Comparison of ENCODE assay signal across 20 cellular contexts in the genomic region with DNA sequence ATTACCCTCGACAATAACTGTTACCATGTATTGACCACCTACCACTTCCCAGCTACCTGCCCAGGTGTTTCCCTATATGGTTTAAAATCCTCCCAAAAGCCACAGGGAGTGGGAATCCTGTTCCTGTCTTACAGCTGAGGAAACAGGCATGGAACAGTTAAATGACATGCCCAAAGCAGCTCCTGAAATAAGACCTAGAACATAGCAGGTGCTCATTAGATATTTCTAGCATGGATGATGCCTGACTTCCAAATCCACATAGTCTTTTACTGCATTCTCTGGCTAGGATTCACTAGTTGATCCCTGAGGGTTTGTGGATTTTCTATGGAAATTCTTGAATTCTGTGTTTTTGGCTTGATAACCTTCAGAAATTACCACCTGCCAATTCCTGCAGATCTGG. TPM values are rescaled to one million over a fixed set of nuclear protein-coding genes. Genes with fewer than 3 reads are reported as not detected.
A peak's percentile ranks its signal among the peaks of the same experiment; 100 is the strongest.
DNase-seq lines count a peak whose midpoint lies in the region; ATAC-seq and TF ChIP-seq lines count a peak whose summit lies in the region.
"Had no signal": no experiment of that assay in that cellular context is flagged by ENCODE, and none has a peak within 500 bp of the region (broad histone marks: within the 10 kb centered on the region; RNA-seq: fewer than 3 reads in every experiment).

No MANE protein-coding gene starts in this region.

- DNase-seq in CD14-positive monocyte (ENCODE audit: low spot score) (no peak), HCT116 (ENCODE audit: low read depth, low spot score) (no peak), Ammon's horn (ENCODE audit: low spot score) (no peak), GM23338 (ENCODE audit: low spot score) (no peak), SW 1271 (lab: John Stamatoyannopoulos, UW) (no peak)
- no peak for DNase-seq in activated CD8-positive, alpha-beta T cell treated with anti-CD3 and anti-CD28 coated beads for 36 hours
- no peak for DNase-seq in naive thymus-derived CD4-positive, alpha-beta T cell
- DNase-seq: activated gamma-delta T cell treated with Interleukin-2 at 50 U/mL for 16 hours, cortex of kidney, NCI-H1694 treated with DMSO at 0.1 percent for 48 hours, NCI-H226, occipital lobe, uterus, WERI-Rb-1 had no signal

- no peak for TF ChIP-seq POLR2A in HCT116 (IDR thresholded peaks at IDR 0.05; ENCODE audit: borderline replicate concordance, extremely low read depth, insufficient read depth, insufficient read length)

- TF ChIP-seq RAD21 in HCT116 (IDR thresholded peaks at IDR 0.05; ENCODE audit: low read depth), result no peak

- H3K79me2 ChIP-seq in HCT116 (ENCODE audit: insufficient read depth, low read length) (peaks cover 10% of the 10 kb centered on the region; the same call in 1 of the 2 replicates), GM23338 (replicated peaks; ENCODE audit: insufficient read depth) (no peaks in the 10 kb centered on the region)

- H3F3A ChIP-seq in GM23338 (replicated peaks; ENCODE audit: low read depth), result no peaks in the 10 kb centered on the region

- H3K4me1 Mint-ChIP-seq in CD14-positive monocyte (peaks cover 83% of the 10 kb centered on the region), GM23338 (peaks cover 13% of the 10 kb centered on the region; the same call in 1 of the 3 replicates)
- H3K4me1 Mint-ChIP-seq in activated CD8-positive, alpha-beta T cell treated with anti-CD3 and anti-CD28 coated beads for 36 hours (ENCODE audit: low read depth), result peaks cover 58% of the 10 kb centered on the region
- H3K4me1 Mint-ChIP-seq in naive thymus-derived CD4-positive, alpha-beta T cell, result peaks cover 32 to 68% (median 38%) of the 10 kb centered on the region in 7 donors

- H3K36me3 ChIP-seq in HCT116 (ENCODE audit: control insufficient read depth in 1 of 2, insufficient read depth in 2 of 2, low read length in 2 of 2) (peaks cover 31 to 56% of the 10 kb centered on the region in 2 experiments), GM23338 (ENCODE audit: insufficient read depth) (no peaks in the 10 kb centered on the region)
- peaks cover 0 to 47% (median 0%) of the 10 kb centered on the region in 3 experiments for H3K36me3 ChIP-seq in naive thymus-derived CD4-positive, alpha-beta T cell (ENCODE audit: control insufficient read depth in 2 of 3, insufficient read depth in 3 of 3, low read length in 3 of 3)
- H3K36me3 ChIP-seq: uterus, WERI-Rb-1 had no signal

- TF ChIP-seq CTCF in CD14-positive monocyte (IDR thresholded peaks at IDR 0.05) (no peak), HCT116 (IDR thresholded peaks at IDR 0.05 in 2 of 3, conservative IDR thresholded peaks at IDR 0.05 in 1 of 3; ENCODE audit: borderline replicate concordance in 1 of 3, insufficient read depth in 1 of 3, low read depth in 2 of 3, low read length in 2 of 3) (no peak), GM23338 (conservative IDR thresholded peaks at IDR 0.05; ENCODE audit: low read depth in 2 of 2) (no peak)
- no peak for TF ChIP-seq CTCF in activated CD8-positive, alpha-beta T cell treated with anti-CD3 and anti-CD28 coated beads for 36 hours (IDR thresholded peaks at IDR 0.05)

- H3K4me1 ChIP-seq in HCT116 (ENCODE audit: control insufficient read depth in 1 of 2, insufficient read depth in 2 of 2, low read length in 2 of 2), result peaks cover 42 to 58% of the 10 kb centered on the region in 2 experiments
- H3K4me1 ChIP-seq in naive thymus-derived CD4-positive, alpha-beta T cell (ENCODE audit: control insufficient read depth in 2 of 2, insufficient read depth in 2 of 2, low read length in 2 of 2), result peaks cover 23 to 32% of the 10 kb centered on the region in 2 donors
- 0 out of 2 replicates have a peak, but pooled peaks cover under 1% of the 10 kb centered on the region for H3K4me1 ChIP-seq in GM23338 (ENCODE audit: insufficient read depth)
- H3K4me1 ChIP-seq: uterus had no signal

- peak overlapping the region; percentile 90 to 98 (median 93) for H3K27ac Mint-ChIP-seq in CD14-positive monocyte
- H3K27ac Mint-ChIP-seq in activated CD8-positive, alpha-beta T cell treated with anti-CD3 and anti-CD28 coated beads for 36 hours, result peak overlapping the region; percentile 95
- H3K27ac Mint-ChIP-seq in naive thymus-derived CD4-positive, alpha-beta T cell, result peak overlapping the region in 8 of 9 donors; percentile 36 to 94 (median 71)
- H3K27ac Mint-ChIP-seq in GM23338, result no peak overlapping the region

- H3K27me3 Mint-ChIP-seq in CD14-positive monocyte (ENCODE audit: low read depth in 3 of 3), result peaks cover 0 to 3% (median 0%) of the 10 kb centered on the region in 3 donors
- no peaks in the 10 kb centered on the region for H3K27me3 Mint-ChIP-seq in activated CD8-positive, alpha-beta T cell treated with anti-CD3 and anti-CD28 coated beads for 36 hours
- no peaks in the 10 kb centered on the region for H3K27me3 Mint-ChIP-seq in naive thymus-derived CD4-positive, alpha-beta T cell
- peaks cover 28% of the 10 kb centered on the region for H3K27me3 Mint-ChIP-seq in GM23338 (ENCODE audit: insufficient read depth, low read depth, poor library complexity)

- H3K9me3 Mint-ChIP-seq in CD14-positive monocyte (peaks cover 0 to 2% (median 0%) of the 10 kb centered on the region in 7 donors), GM23338 (no peaks in the 10 kb centered on the region; the same call in 2 of the 3 replicates)
- no peaks in the 10 kb centered on the region for H3K9me3 Mint-ChIP-seq in activated CD8-positive, alpha-beta T cell treated with anti-CD3 and anti-CD28 coated beads for 36 hours
- peaks cover 0 to 1% (median 0%) of the 10 kb centered on the region in 11 donors for H3K9me3 Mint-ChIP-seq in naive thymus-derived CD4-positive, alpha-beta T cell

- peak overlapping the region in 1 of 2 donors; percentile 56 for H3K4me3 Mint-ChIP-seq in CD14-positive monocyte
- H3K4me3 Mint-ChIP-seq in activated CD8-positive, alpha-beta T cell treated with anti-CD3 and anti-CD28 coated beads for 36 hours, result no peak overlapping the region
- H3K4me3 Mint-ChIP-seq in naive thymus-derived CD4-positive, alpha-beta T cell, result no peak overlapping the region
- no peak overlapping the region for H3K4me3 Mint-ChIP-seq in GM23338

- H2AFZ ChIP-seq in HCT116 (ENCODE audit: low read depth, low read length, poor library complexity, severe bottlenecking), result no peak overlapping the region
- H2AFZ ChIP-seq in GM23338, result no peak overlapping the region

- BruUV-seq in HCT116 (replicated peaks; lab: Mats Ljungman, UMichigan), result no TSS peak

- H3K9me3 ChIP-seq in HCT116 (ENCODE audit: control insufficient read depth in 1 of 2, insufficient read depth in 1 of 2, low read depth in 1 of 2, low read length in 2 of 2), result no peaks in the 10 kb centered on the region
- H3K9me3 ChIP-seq in naive thymus-derived CD4-positive, alpha-beta T cell (ENCODE audit: control insufficient read depth in 2 of 3, low read length in 3 of 3), result no peaks in the 10 kb centered on the region
- H3K9me3 ChIP-seq: mucosa of descending colon, uterus had no signal

- no peaks in the 10 kb centered on the region for H3K9me2 ChIP-seq in HCT116 (ENCODE audit: insufficient read depth)
- H3K9me2 ChIP-seq in GM23338 (ENCODE audit: insufficient read depth), result no peaks in the 10 kb centered on the region

- intact Hi-C loops in CD14-positive monocyte (cut with micrococcal nuclease), result loop anchor here in 1 of 2 donors (2.0 to 5.0 kb wide), 2 partner anchors 17 to 101 kb away; no protein-coding TSS in a partner anchor
- intact Hi-C loops in HCT116 (cut with micrococcal nuclease), result no loop called here
- intact Hi-C loops in activated CD8-positive, alpha-beta T cell treated with anti-CD3 and anti-CD28 coated beads for 36 hours (cut with micrococcal nuclease), result no loop called here
- intact Hi-C loops in naive thymus-derived CD4-positive, alpha-beta T cell (cut with micrococcal nuclease), result no loop called here

- H3K27me3 ChIP-seq in HCT116 (ENCODE audit: insufficient read depth, low read length) (no peaks in the 10 kb centered on the region), GM23338 (ENCODE audit: insufficient read depth) (peaks cover 15% of the 10 kb centered on the region)
- no peaks in the 10 kb centered on the region for H3K27me3 ChIP-seq in naive thymus-derived CD4-positive, alpha-beta T cell (ENCODE audit: control insufficient read depth in 2 of 2, insufficient read depth in 2 of 2, low read length in 2 of 2)
- H3K27me3 ChIP-seq: uterus had no signal

- peaks cover 49 to 73% of the 10 kb centered on the region in 2 donors for H3K36me3 Mint-ChIP-seq in CD14-positive monocyte
- peaks cover 68% of the 10 kb centered on the region for H3K36me3 Mint-ChIP-seq in activated CD8-positive, alpha-beta T cell treated with anti-CD3 and anti-CD28 coated beads for 36 hours (ENCODE audit: low read depth)
- H3K36me3 Mint-ChIP-seq in naive thymus-derived CD4-positive, alpha-beta T cell, result peaks cover 0 to 34% (median 4%) of the 10 kb centered on the region in 5 donors
- no peaks in the 10 kb centered on the region for H3K36me3 Mint-ChIP-seq in GM23338 (ENCODE audit: low read depth)

- H4K20me1 ChIP-seq in HCT116 (ENCODE audit: insufficient read depth), result no peaks in the 10 kb centered on the region
- no peaks in the 10 kb centered on the region for H4K20me1 ChIP-seq in GM23338 (replicated peaks; ENCODE audit: insufficient read depth)

- ATAC-seq in HCT116, result no peak
- ATAC-seq in activated CD8-positive, alpha-beta T cell treated with anti-CD3 and anti-CD28 coated beads for 36 hours, result no peak
- no peak for ATAC-seq in naive thymus-derived CD4-positive, alpha-beta T cell
- ATAC-seq in GM23338, result no peak
- ATAC-seq: left cardiac atrium, sciatic nerve had no signal

- CTCF ChIA-PET in HCT116 (lab: Charles Lee), result interaction anchor here (0.8 to 4.5 kb wide), 5 partner anchors 8 to 22 kb away, joined by 4 to 46 read pairs (median 5); a partner anchor contains a TSS
- CTCF ChIA-PET in activated CD8-positive, alpha-beta T cell treated with anti-CD3 and anti-CD28 coated beads for 36 hours (lab: Charles Lee), result interaction anchor here (1.2 to 5.0 kb wide), 5 partner anchors 11 to 33 kb away, joined by 3 to 122 read pairs (median 17); a partner anchor contains a TSS
- CTCF ChIA-PET in naive thymus-derived CD4-positive, alpha-beta T cell (lab: Charles Lee), result interaction anchor here (0.5 to 1.6 kb wide), 4 partner anchors 12 to 1667 kb away, joined by 3 to 4 read pairs (median 4); no protein-coding TSS in a partner anchor

- RAD21 ChIA-PET in HCT116 (lab: Charles Lee; ENCODE audit: low non-redundant PET in 1 of 2, low total read pairs in 2 of 2, uncharacterized antibody in 2 of 2, unreplicated experiment in 2 of 2), result interaction anchor here in 1 of 2 experiments (0.6 kb wide), 1 partner anchor 243 kb away, joined by 3 read pairs; no protein-coding TSS in a partner anchor

- H3K9ac ChIP-seq in HCT116 (ENCODE audit: low read length), result no peak overlapping the region

- H3K4me2 ChIP-seq in HCT116 (ENCODE audit: low read length), result no peak overlapping the region
- no peak overlapping the region for H3K4me2 ChIP-seq in GM23338

- H3K27ac ChIP-seq in HCT116 (ENCODE audit: low read depth, low read length), result 0 out of 2 replicates have a peak overlapping the region, but pooled peaks have one; percentile 98
- no peak overlapping the region for H3K27ac ChIP-seq in naive thymus-derived CD4-positive, alpha-beta T cell (ENCODE audit: low read depth, low read length)
- no peak overlapping the region for H3K27ac ChIP-seq in GM23338 (ENCODE audit: low read depth)
- H3K27ac ChIP-seq: uterus, WERI-Rb-1 had no signal

- POLR2A ChIA-PET in HCT116 (lab: Charles Lee), result interaction anchor here (1.1 to 5.4 kb wide), 2 partner anchors 13 to 99 kb away, joined by 3 to 60 read pairs; a partner anchor contains a TSS
- POLR2A ChIA-PET in activated CD8-positive, alpha-beta T cell treated with anti-CD3 and anti-CD28 coated beads for 36 hours (lab: Charles Lee), result interaction anchor here (0.7 to 11.4 kb wide), 3 partner anchors 11 to 21 kb away, joined by 3 to 147 read pairs (median 137); a partner anchor contains a TSS
- POLR2A ChIA-PET in naive thymus-derived CD4-positive, alpha-beta T cell (lab: Charles Lee), result interaction anchor here (0.6 to 11.8 kb wide), 2 partner anchors 10 to 168 kb away, joined by 4 to 100 read pairs; a partner anchor contains a TSS

- H3K4me3 ChIP-seq in HCT116 (replicated peaks in 1 of 2; ENCODE audit: low read depth in 1 of 2, low read length in 2 of 2) (no peak overlapping the region), GM23338 (no peak overlapping the region)
- no peak overlapping the region for H3K4me3 ChIP-seq in naive thymus-derived CD4-positive, alpha-beta T cell (ENCODE audit: low read length)
- H3K4me3 ChIP-seq: mucosa of descending colon, uterus had no signal

RNA-seq across cellular contexts. Expression of a gene that starts 13.0 kb away (rescaled TPM):
- polyA plus RNA-seq in CD14-positive monocyte (10 to 100 TPM; 12.9 to 17.1 TPM), GM23338 (2016; fragmentation: Nextera tagmentation; extraction: Ambion mirVana) (0.75 and 0.86 TPM in 2 replicates)
- total RNA-seq in HCT116 (2021; ENCODE audit: unreplicated experiment), result 72.9 TPM
- 91.1 and 104 TPM in 2 replicates for polyA plus RNA-seq in HCT116 (2012)
- total RNA-seq in activated CD8-positive, alpha-beta T cell treated with anti-CD3 and anti-CD28 coated beads for 36 hours, result 10 to 100 TPM; 49.5 to 49.6 TPM
- 10 to 100 TPM; 12.8 to 53.4 (median 18.8) TPM for total RNA-seq in naive thymus-derived CD4-positive, alpha-beta T cell
- 10 to 100 TPM in 1 of 2 donors, 1 to 10 TPM in 1; 8.1 to 16.0 TPM for polyA plus RNA-seq in naive thymus-derived CD4-positive, alpha-beta T cell
- 3.2 and 3.4 TPM in 2 replicates for total RNA-seq in GM23338 (2014; rRNA removed; shearing (Covaris generic))
- total RNA-seq: frontal cortex had no signal

RNA-seq across cellular contexts. Expression of a gene that starts 13.1 kb away (rescaled TPM):
- polyA plus RNA-seq in CD14-positive monocyte (1 to 10 TPM; 1.3 to 2.4 TPM), GM23338 (2016; fragmentation: Nextera tagmentation; extraction: Ambion mirVana) (14.0 and 15.7 TPM in 2 replicates)
- 80.2 TPM for total RNA-seq in HCT116 (2021; ENCODE audit: unreplicated experiment)
- 59.4 and 61.6 TPM in 2 replicates for polyA plus RNA-seq in HCT116 (2012)
- 10 to 100 TPM; 48.9 to 53.1 TPM for total RNA-seq in activated CD8-positive, alpha-beta T cell treated with anti-CD3 and anti-CD28 coated beads for 36 hours
- total RNA-seq in naive thymus-derived CD4-positive, alpha-beta T cell, result 10 to 100 TPM; 48.5 to 75.9 (median 53.9) TPM
- 1 to 10 TPM; 7.9 to 9.8 TPM for polyA plus RNA-seq in naive thymus-derived CD4-positive, alpha-beta T cell
- 6.3 and 13.2 TPM in 2 replicates for total RNA-seq in GM23338 (2014; rRNA removed; shearing (Covaris generic))

RNA-seq across cellular contexts. Expression of a gene that starts 34.4 kb away (rescaled TPM):
- polyA plus RNA-seq in CD14-positive monocyte (under 1 TPM; 0.24 to 0.39 TPM), GM23338 (2016; fragmentation: Nextera tagmentation; extraction: Ambion mirVana) (0.61 and 1.5 TPM in 2 replicates)
- 7.6 TPM for total RNA-seq in HCT116 (2021; ENCODE audit: unreplicated experiment)
- 9.0 and 10.2 TPM in 2 replicates for polyA plus RNA-seq in HCT116 (2012)
- total RNA-seq in activated CD8-positive, alpha-beta T cell treated with anti-CD3 and anti-CD28 coated beads for 36 hours, result under 1 TPM; 0.51 to 0.61 TPM
- under 1 TPM in 4 of 5 experiments, not detected in 1; 0.19 to 0.89 (median 0.61) TPM for total RNA-seq in naive thymus-derived CD4-positive, alpha-beta T cell
- polyA plus RNA-seq in naive thymus-derived CD4-positive, alpha-beta T cell, result under 1 TPM; 0.28 to 0.34 TPM
- 0.54 and 1.1 TPM in 2 replicates for total RNA-seq in GM23338 (2014; rRNA removed; shearing (Covaris generic))

RNA-seq across cellular contexts. Expression of a gene that starts 51.9 kb away (rescaled TPM):
- polyA plus RNA-seq in CD14-positive monocyte, result not detected
- not detected for total RNA-seq in HCT116 (2021; ENCODE audit: unreplicated experiment)
- polyA plus RNA-seq in HCT116 (2012), result 0.04 TPM in 1 of 2 replicates, not detected in the other
- not detected for total RNA-seq in activated CD8-positive, alpha-beta T cell treated with anti-CD3 and anti-CD28 coated beads for 36 hours
- total RNA-seq in naive thymus-derived CD4-positive, alpha-beta T cell, result not detected
- not detected for polyA plus RNA-seq in naive thymus-derived CD4-positive, alpha-beta T cell
- not detected in 2 replicates for total RNA-seq in GM23338 (2014; rRNA removed; shearing (Covaris generic))
- not detected in 2 replicates for polyA plus RNA-seq in GM23338 (2016; fragmentation: Nextera tagmentation; extraction: Ambion mirVana)
- total RNA-seq: frontal cortex, H1, left cardiac atrium, M059J, mucosa of descending colon, occipital lobe, sciatic nerve, uterus had no signal
- polyA plus RNA-seq: H1 had no signal

RNA-seq across cellular contexts. Expression of a gene that starts 59.3 kb away (rescaled TPM):
- 1 to 10 TPM in 1 of 2 donors, under 1 TPM in 1; 0.80 to 2.5 TPM for polyA plus RNA-seq in CD14-positive monocyte
- 7.6 TPM for total RNA-seq in HCT116 (2021; ENCODE audit: unreplicated experiment)
- polyA plus RNA-seq in HCT116 (2012), result 1.6 and 2.7 TPM in 2 replicates
- 1 to 10 TPM; 6.6 to 7.2 TPM for total RNA-seq in activated CD8-positive, alpha-beta T cell treated with anti-CD3 and anti-CD28 coated beads for 36 hours
- 10 to 100 TPM in 2 of 5 experiments, 1 to 10 TPM in 3; 4.3 to 24.4 (median 7.7) TPM for total RNA-seq in naive thymus-derived CD4-positive, alpha-beta T cell
- polyA plus RNA-seq in naive thymus-derived CD4-positive, alpha-beta T cell, result 1 to 10 TPM; 2.2 to 3.7 TPM
- 8.7 and 12.0 TPM in 2 replicates for total RNA-seq in GM23338 (2014; rRNA removed; shearing (Covaris generic))
- polyA plus RNA-seq in GM23338 (2016; fragmentation: Nextera tagmentation; extraction: Ambion mirVana), result 3.0 and 3.1 TPM in 2 replicates
